In the genomic region with DNA sequence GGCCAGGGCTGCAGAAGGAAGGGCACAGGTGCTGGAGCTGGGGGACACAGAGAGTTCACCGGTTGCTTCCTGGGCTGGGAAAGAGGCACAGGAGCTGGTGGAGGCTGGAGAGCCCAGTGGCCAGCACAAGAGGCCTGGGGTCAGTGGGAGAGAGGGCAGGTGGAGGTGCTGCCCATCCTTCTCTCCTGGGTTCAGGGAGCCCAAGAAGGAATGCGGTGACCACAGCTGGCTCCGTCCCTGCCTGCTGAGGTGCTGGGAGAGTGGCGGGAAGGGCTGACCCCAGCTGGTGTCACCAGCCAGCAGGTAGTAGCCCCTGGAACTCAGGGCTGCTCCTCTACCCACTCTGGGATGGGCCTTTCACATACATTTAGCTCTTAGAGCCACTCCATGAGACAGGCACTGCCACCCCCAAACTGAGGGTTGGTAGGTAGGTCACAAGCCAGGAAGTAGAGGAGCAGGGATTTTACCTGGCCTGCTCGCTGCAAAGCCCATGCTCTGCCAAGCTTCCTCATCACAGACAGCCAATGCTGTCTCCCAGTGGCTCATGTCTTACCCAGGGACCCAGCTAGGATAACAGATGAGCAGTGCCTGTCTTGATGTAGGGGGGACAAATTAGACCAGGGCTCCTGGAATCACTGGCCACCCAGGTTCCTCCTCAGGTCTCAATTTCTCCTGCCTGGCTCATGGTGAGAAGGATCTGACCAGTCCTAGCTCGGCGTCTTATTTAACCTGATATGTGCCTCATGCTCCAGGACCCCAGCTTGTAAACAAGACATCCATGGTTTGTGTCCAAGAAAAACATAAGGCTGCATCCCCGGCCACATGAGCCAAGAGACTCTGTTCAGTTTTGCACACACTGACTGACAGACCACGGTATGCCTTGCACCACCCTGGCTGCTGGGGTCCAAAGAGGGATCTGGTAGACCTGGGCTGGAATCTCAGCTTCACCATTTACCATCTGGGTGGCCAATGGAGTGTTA, we compare ENCODE assay signal across 25 cellular contexts.
"Had no signal": no experiment of that assay in that cellular context is flagged by ENCODE, and none has a peak within 500 bp of the region (broad histone marks: within the 10 kb centered on the region; RNA-seq: fewer than 3 reads in every experiment).

No MANE protein-coding gene starts in this region.

- FAIRE-seq: astrocyte, islet of Langerhans, pancreas, small intestine had no signal

- H3K4me1 ChIP-seq: foreskin keratinocyte, pancreas had no signal

- H3K27me3 ChIP-seq: brain microvascular endothelial cell, esophagus muscularis mucosa, pancreas, sigmoid colon, tibial artery, upper lobe of right lung had no signal

- ATAC-seq: foreskin keratinocyte; pancreas; psoas muscle; stimulated activated memory B cell treated with anti-CD40 and anti-IgM and Interleukin-4, amounts not matched to agents 10 μg/mL and 1 μg/mL and 100 μg/mL, for 72 hours; stimulated activated naive CD8-positive, alpha-beta T cell treated with anti-CD3 and anti-CD28 coated beads, Interleukin-15, amount 100 ng/mL, for 72 hours; upper lobe of right lung had no signal

- H3K27ac ChIP-seq: brain microvascular endothelial cell, esophagus muscularis mucosa, foreskin keratinocyte, pancreas, psoas muscle, sigmoid colon, tibial artery, upper lobe of right lung had no signal

- H3K4me3 ChIP-seq: esophagus muscularis mucosa, pancreas, psoas muscle, sigmoid colon, tibial artery, upper lobe of right lung had no signal

- H3K36me3 ChIP-seq: brain microvascular endothelial cell, pancreas, sigmoid colon, tibial artery, upper lobe of right lung had no signal

- DNase-seq: activated CD4-positive, alpha-beta T cell treated with anti-CD3 and anti-CD28 coated beads for 4 hours; activated CD4-positive, alpha-beta T cell treated with anti-CD3 and anti-CD28 coated beads, Interleukin-2, amount 50 U/mL, for 4 hours; activated CD8-positive, alpha-beta memory T cell treated with anti-CD3 and anti-CD28 coated beads for 24 hours; activated effector memory CD4-positive, alpha-beta T cell treated with Interleukin-2 at 50 U/mL for 16 hours; activated naive CD4-positive, alpha-beta T cell treated with anti-CD3 and anti-CD28 coated beads for 36 hours; activated naive CD8-positive, alpha-beta T cell treated with anti-CD3 and anti-CD28 coated beads, Interleukin-2, amount 10 ng/mL, durations not matched to agents 7 days and 5 days; brain microvascular endothelial cell; central memory CD4-positive, alpha-beta T cell; cortex of kidney; foreskin keratinocyte; naive B cell; nephron progenitor cell; pancreas; psoas muscle; sigmoid colon; small intestine; stimulated activated CD4-positive, alpha-beta T cell treated with anti-CD3 and anti-CD28 coated beads, Interleukin-4, amount 100 ng/mL, for 4 hours; stimulated activated CD8-positive, alpha-beta memory T cell treated with anti-CD3 and anti-CD28 coated beads, Interleukin-4, amount 100 ng/mL, for 48 hours; stimulated activated naive CD8-positive, alpha-beta T cell treated with anti-CD3 and anti-CD28 coated beads, Interleukin-15, amount 100 ng/mL, for 72 hours; tibial artery; upper lobe of right lung had no signal

- H3K9me3 ChIP-seq: esophagus muscularis mucosa, pancreas, psoas muscle, sigmoid colon, tibial artery, upper lobe of right lung had no signal
